In genomic region chr17:48596735-48597491, GRCh38 we compare ENCODE assay signal across 8 cellular contexts. TPM values are rescaled to one million over a fixed set of nuclear protein-coding genes. Genes with fewer than 3 reads are reported as not detected.
A peak's percentile ranks its signal among the peaks of the same experiment; 100 is the strongest.
DNase-seq lines count a peak whose midpoint lies in the region; ATAC-seq and TF ChIP-seq lines count a peak whose summit lies in the region.

No MANE protein-coding gene starts in this region.

- peaks cover 94% of the 10 kb centered on the region for H3K27me3 ChIP-seq in lower lobe of right lung (ENCODE audit: low read depth)

- no peaks in the 10 kb centered on the region for H3K9me3 ChIP-seq in lower lobe of right lung

- H3K36me3 ChIP-seq in lower lobe of right lung: peaks cover 5% of the 10 kb centered on the region

- CTCF ChIA-PET in activated naive CD4-positive, alpha-beta T cell treated with anti-CD3 and anti-CD28 coated beads for 36 hours (lab: Charles Lee): interaction anchor here (0.6 kb wide), 1 partner anchor 130 kb away, joined by 3 read pairs; no protein-coding TSS in a partner anchor

- intact Hi-C loops in activated naive CD4-positive, alpha-beta T cell treated with anti-CD3 and anti-CD28 coated beads for 36 hours (cut with micrococcal nuclease): loop anchor here (2.0 kb wide), 1 partner anchor 16 kb away; no protein-coding TSS in a partner anchor
- intact Hi-C loops in lower lobe of right lung (cut with DNase I): no loop called here

- H3K27ac Mint-ChIP-seq in activated naive CD4-positive, alpha-beta T cell treated with anti-CD3 and anti-CD28 coated beads for 36 hours: no peak overlapping the region
- H3K27ac Mint-ChIP-seq in activated naive CD8-positive, alpha-beta T cell treated with anti-CD3 and anti-CD28 coated beads, Interleukin-2, amount 50 U/mL, for 24 hours: no peak overlapping the region
- peak overlapping the region; percentile 87 for H3K27ac Mint-ChIP-seq in type B pancreatic cell

- peak; percentile 36 for DNase-seq in activated naive CD4-positive, alpha-beta T cell treated with anti-CD3 and anti-CD28 coated beads for 36 hours
- DNase-seq in activated naive CD4-positive, alpha-beta T cell (lab: John Stamatoyannopoulos, UW): no peak
- DNase-seq in activated naive CD8-positive, alpha-beta T cell treated with anti-CD3 and anti-CD28 coated beads, Interleukin-2, amount 50 U/mL, for 24 hours: no peak
- no peak for DNase-seq in lower lobe of right lung
- no peak for DNase-seq in type B pancreatic cell (ENCODE audit: extremely low spot score, unreplicated experiment)
- no peak for DNase-seq in GF-D8 (lab: John Stamatoyannopoulos, UW)
- no peak for DNase-seq in NCI-H1105 treated with DMSO at 0.1 percent for 48 hours (lab: John Stamatoyannopoulos, UW)
- DNase-seq in SW 1271 (lab: John Stamatoyannopoulos, UW): no peak

- H3K36me3 Mint-ChIP-seq in activated naive CD4-positive, alpha-beta T cell treated with anti-CD3 and anti-CD28 coated beads for 36 hours (ENCODE audit: low read depth): no peaks in the 10 kb centered on the region
- no peaks in the 10 kb centered on the region for H3K36me3 Mint-ChIP-seq in activated naive CD8-positive, alpha-beta T cell treated with anti-CD3 and anti-CD28 coated beads, Interleukin-2, amount 50 U/mL, for 24 hours (ENCODE audit: low read depth)
- peaks cover 14% of the 10 kb centered on the region for H3K36me3 Mint-ChIP-seq in type B pancreatic cell

- H3K9me3 Mint-ChIP-seq in activated naive CD4-positive, alpha-beta T cell treated with anti-CD3 and anti-CD28 coated beads for 36 hours: no peaks in the 10 kb centered on the region
- no peaks in the 10 kb centered on the region for H3K9me3 Mint-ChIP-seq in activated naive CD8-positive, alpha-beta T cell treated with anti-CD3 and anti-CD28 coated beads, Interleukin-2, amount 50 U/mL, for 24 hours
- H3K9me3 Mint-ChIP-seq in type B pancreatic cell: no peaks in the 10 kb centered on the region

- H3K27me3 Mint-ChIP-seq in activated naive CD4-positive, alpha-beta T cell treated with anti-CD3 and anti-CD28 coated beads for 36 hours (ENCODE audit: low read depth): peaks cover 88% of the 10 kb centered on the region
- H3K27me3 Mint-ChIP-seq in activated naive CD8-positive, alpha-beta T cell treated with anti-CD3 and anti-CD28 coated beads, Interleukin-2, amount 50 U/mL, for 24 hours: peaks cover 83% of the 10 kb centered on the region
- H3K27me3 Mint-ChIP-seq in type B pancreatic cell: peaks cover 96% of the 10 kb centered on the region

- peak overlapping the region; percentile 74 for H3K27ac ChIP-seq in lower lobe of right lung

- peak; percentile 12 for ATAC-seq in activated naive CD8-positive, alpha-beta T cell treated with anti-CD3 and anti-CD28 coated beads, Interleukin-2, amount 50 U/mL, for 24 hours
- peak; percentile 18 to 30 for ATAC-seq in lower lobe of right lung

- H3K4me1 ChIP-seq in lower lobe of right lung: peaks cover 38% of the 10 kb centered on the region

- H3K4me1 Mint-ChIP-seq in activated naive CD4-positive, alpha-beta T cell treated with anti-CD3 and anti-CD28 coated beads for 36 hours (ENCODE audit: low read depth): peaks cover 34% of the 10 kb centered on the region
- peaks cover 34% of the 10 kb centered on the region for H3K4me1 Mint-ChIP-seq in activated naive CD8-positive, alpha-beta T cell treated with anti-CD3 and anti-CD28 coated beads, Interleukin-2, amount 50 U/mL, for 24 hours
- H3K4me1 Mint-ChIP-seq in type B pancreatic cell (ENCODE audit: unreplicated experiment): peaks cover 49% of the 10 kb centered on the region

- H3K4me3 Mint-ChIP-seq in activated naive CD4-positive, alpha-beta T cell treated with anti-CD3 and anti-CD28 coated beads for 36 hours: peak overlapping the region; percentile 69
- H3K4me3 Mint-ChIP-seq in activated naive CD8-positive, alpha-beta T cell treated with anti-CD3 and anti-CD28 coated beads, Interleukin-2, amount 50 U/mL, for 24 hours: peak overlapping the region; percentile 58
- H3K4me3 Mint-ChIP-seq in type B pancreatic cell: peak overlapping the region; percentile 91

- H3K4me3 ChIP-seq in lower lobe of right lung: peak overlapping the region; percentile 63

- TF ChIP-seq CTCF in lower lobe of right lung (IDR thresholded peaks at IDR 0.05) (no peak), type B pancreatic cell (conservative IDR thresholded peaks at IDR 0.05) (no peak)

RNA-seq across cellular contexts. Expression of gene HOXB5, which starts 3.3 kb away (rescaled TPM):
- not detected for total RNA-seq in activated naive CD4-positive, alpha-beta T cell treated with anti-CD3 and anti-CD28 coated beads for 36 hours
- total RNA-seq in lower lobe of right lung: 3.9 TPM
- 10.1 and 20.8 TPM in 2 replicates for total RNA-seq in type B pancreatic cell (ENCODE audit: low replicate concordance)

RNA-seq across cellular contexts. Expression of gene HOXB3, which starts 6.9 kb away (rescaled TPM):
- 1 to 10 TPM; 2.0 TPM for total RNA-seq in activated naive CD4-positive, alpha-beta T cell treated with anti-CD3 and anti-CD28 coated beads for 36 hours
- total RNA-seq in lower lobe of right lung (11.3 TPM), type B pancreatic cell (ENCODE audit: low replicate concordance) (46.9 and 93.7 TPM in 2 replicates)

RNA-seq across cellular contexts. Expression of gene HOXB6, which starts 7.9 kb away (rescaled TPM):
- total RNA-seq in activated naive CD4-positive, alpha-beta T cell treated with anti-CD3 and anti-CD28 coated beads for 36 hours: not detected
- 4.4 TPM for total RNA-seq in lower lobe of right lung
- 17.6 and 20.3 TPM in 2 replicates for total RNA-seq in type B pancreatic cell (ENCODE audit: low replicate concordance)

RNA-seq across cellular contexts. Expression of gene HOXB7, which starts 13.9 kb away (rescaled TPM):
- under 1 TPM in 1 of 2 experiments, not detected in 1; 0.29 TPM for total RNA-seq in activated naive CD4-positive, alpha-beta T cell treated with anti-CD3 and anti-CD28 coated beads for 36 hours
- total RNA-seq in lower lobe of right lung (2.4 TPM), type B pancreatic cell (ENCODE audit: low replicate concordance) (9.8 and 11.7 TPM in 2 replicates)

RNA-seq across cellular contexts. Expression of gene HOXB8, which starts 18.2 kb away (rescaled TPM):
- total RNA-seq in activated naive CD4-positive, alpha-beta T cell treated with anti-CD3 and anti-CD28 coated beads for 36 hours: not detected
- total RNA-seq in lower lobe of right lung (0.21 TPM), type B pancreatic cell (ENCODE audit: low replicate concordance) (16.0 and 17.1 TPM in 2 replicates)
